Comparison of ENCODE assay signal across 8 cellular contexts in genomic region chr5:181222630-181223040, GRCh38. TPM values are rescaled to one million over a fixed set of nuclear protein-coding genes. Genes with fewer than 3 reads are reported as not detected.
A peak's percentile ranks its signal among the peaks of the same experiment; 100 is the strongest.
DNase-seq lines count a peak whose midpoint lies in the region; ATAC-seq and TF ChIP-seq lines count a peak whose summit lies in the region.

No MANE protein-coding gene starts in this region.

- ATAC-seq in GM19395 (IDR thresholded peaks at IDR 0.05; ENCODE audit: unreplicated experiment), result peak; percentile 7
- ATAC-seq in GM21515 (IDR thresholded peaks at IDR 0.05; ENCODE audit: unreplicated experiment), result no peak

- DNase-seq in RPMI8226 (peak; percentile 62), esophagus squamous epithelium (lab: John Stamatoyannopoulos, UW) (no peak), trophoblast cell (peak in 1 of 2 donors; percentile 69), KG1 (lab: John Stamatoyannopoulos, UW) (no peak), GM19240 (ENCODE audit: insufficient read length, low spot score) (no peak)
- no peak for DNase-seq in effector CD8-positive, alpha-beta T cell (lab: John Stamatoyannopoulos, UW)

- H4K12ac ChIP-seq in trophoblast cell (ENCODE audit: low read depth, low read length), result peak overlapping the region; percentile 71

- peaks cover 0 to 12% (median 0%) of the 10 kb centered on the region in 3 donors for H3K36me3 ChIP-seq in esophagus squamous epithelium
- peaks cover under 1 to 7% of the 10 kb centered on the region in 2 experiments for H3K36me3 ChIP-seq in trophoblast cell (ENCODE audit: control insufficient read depth in 1 of 2, insufficient read depth in 2 of 2, low read length in 2 of 2)

- H4K91ac ChIP-seq in trophoblast cell (ENCODE audit: low read depth, low read length), result peak overlapping the region; percentile 71

- peak overlapping the region; percentile 94 for H4K8ac ChIP-seq in trophoblast cell (ENCODE audit: low read depth, low read length)

- 0% methylated on average over 14 to 16 of the region's 18 CpGs for WGBS in esophagus squamous epithelium, 2 donors
- no CpG with 5 or more reads among the region's 18 CpGs for WGBS in trophoblast cell (ENCODE audit: extremely low coverage, insufficient coverage, insufficient read length)

- no peak overlapping the region for H3K4ac ChIP-seq in trophoblast cell (ENCODE audit: low read depth, low read length)

- peak overlapping the region; percentile 28 for H3K9ac ChIP-seq in trophoblast cell (ENCODE audit: low read length)

- no peak overlapping the region for H3K23ac ChIP-seq in trophoblast cell (ENCODE audit: low read length)

- H3K18ac ChIP-seq in trophoblast cell (ENCODE audit: low read length), result peak overlapping the region; percentile 71

- H3K27me3 ChIP-seq in esophagus squamous epithelium (no peaks in the 10 kb centered on the region), trophoblast cell (ENCODE audit: insufficient read depth, low read length) (no peaks in the 10 kb centered on the region)

- peaks cover 8% of the 10 kb centered on the region for H3K79me1 ChIP-seq in trophoblast cell (ENCODE audit: low read length)

- TF ChIP-seq CTCF in esophagus squamous epithelium (IDR thresholded peaks at IDR 0.05), result no peak

- H2BK12ac ChIP-seq in trophoblast cell (ENCODE audit: low read length), result peak overlapping the region; percentile 15

- TF ChIP-seq POLR2A in esophagus squamous epithelium (IDR thresholded peaks at IDR 0.05), result no peak

- peak overlapping the region; percentile 88 for H3K14ac ChIP-seq in trophoblast cell (ENCODE audit: low read length)

- peak overlapping the region; percentile 55 for H2BK120ac ChIP-seq in trophoblast cell (ENCODE audit: insufficient read depth, low read length, poor library complexity)

- H3K27ac ChIP-seq in esophagus squamous epithelium (peak overlapping the region; percentile 85 to 100 (median 98)), trophoblast cell (ENCODE audit: low read depth, low read length) (peak overlapping the region; percentile 85)

- intact Hi-C loops in esophagus squamous epithelium (cut with DNase I), result no loop called here

- H2AFZ ChIP-seq in trophoblast cell (ENCODE audit: insufficient read depth, low read length, poor library complexity), result peak overlapping the region; percentile 91

- H2AK5ac ChIP-seq in trophoblast cell (ENCODE audit: low read length), result peak overlapping the region; percentile 75

- peak overlapping the region; percentile 70 for H3K4me2 ChIP-seq in trophoblast cell (ENCODE audit: low read length)

- H3K4me1 ChIP-seq in esophagus squamous epithelium (peaks cover 14 to 59% (median 20%) of the 10 kb centered on the region in 3 donors), trophoblast cell (ENCODE audit: control insufficient read depth in 1 of 2, insufficient read depth in 2 of 2, low read length in 2 of 2) (peaks cover 12% of the 10 kb centered on the region in 2 experiments)

- H3K9me3 ChIP-seq in esophagus squamous epithelium (no peaks in the 10 kb centered on the region), trophoblast cell (ENCODE audit: insufficient read depth, low read depth, low read length) (peaks cover 2% of the 10 kb centered on the region)

- H2BK5ac ChIP-seq in trophoblast cell (ENCODE audit: low read depth, low read length, poor library complexity), result peak overlapping the region; percentile 83

- peak overlapping the region; percentile 58 to 98 (median 78) for H3K4me3 ChIP-seq in esophagus squamous epithelium
- peak overlapping the region; percentile 81 for H3K4me3 ChIP-seq in trophoblast cell (ENCODE audit: low read depth, low read length)

- H3K79me2 ChIP-seq in trophoblast cell (ENCODE audit: control insufficient read depth, insufficient read depth, low read length, poor library complexity), result peaks cover 4% of the 10 kb centered on the region

RNA-seq across cellular contexts. Expression of gene TRIM41, which starts 0.4 kb away (rescaled TPM):
- total RNA-seq in esophagus squamous epithelium, result 10 to 100 TPM; 12.0 to 22.1 (median 13.8) TPM
- polyA plus RNA-seq in trophoblast cell (2013), result 16.4 and 16.9 TPM in 2 replicates

RNA-seq across cellular contexts. Expression of gene TRIM7, which starts 17.6 kb away (rescaled TPM):
- total RNA-seq in esophagus squamous epithelium, result 10 to 100 TPM; 44.8 to 80.6 (median 54.5) TPM
- 0.04 and 0.07 TPM in 2 replicates for polyA plus RNA-seq in trophoblast cell (2013)

RNA-seq across cellular contexts. Expression of gene RACK1, which starts 21.1 kb away (rescaled TPM):
- total RNA-seq in esophagus squamous epithelium, result 1,000 to 10,000 TPM; 1,705 to 2,735 (median 2,064) TPM
- polyA plus RNA-seq in trophoblast cell (2013), result 2,172 and 2,251 TPM in 2 replicates

RNA-seq across cellular contexts. Expression of gene TRIM52, which starts 38.3 kb away (rescaled TPM):
- total RNA-seq in esophagus squamous epithelium, result 10 to 100 TPM in 1 of 4 donors, 1 to 10 TPM in 3; 2.0 to 11.1 (median 3.3) TPM
- 2.8 and 3.3 TPM in 2 replicates for polyA plus RNA-seq in trophoblast cell (2013)
